Comparison of ENCODE assay signal across 8 cellular contexts in genomic region chr6:21595265-21595950, GRCh38. TPM values are rescaled to one million over a fixed set of nuclear protein-coding genes. Genes with fewer than 3 reads are reported as not detected.
A peak's percentile ranks its signal among the peaks of the same experiment; 100 is the strongest.
DNase-seq lines count a peak whose midpoint lies in the region; ATAC-seq and TF ChIP-seq lines count a peak whose summit lies in the region.

No MANE protein-coding gene starts in this region.

- H3K36me3 ChIP-seq in RWPE2 (ENCODE audit: low read depth) (peaks cover 25% of the 10 kb centered on the region), colonic mucosa (no peaks in the 10 kb centered on the region), lower lobe of right lung (no peaks in the 10 kb centered on the region), testis (ENCODE audit: low read depth, missing control alignments) (no peaks in the 10 kb centered on the region)

- intact Hi-C loops in colonic mucosa (cut with DNase I) (no loop called here), lower lobe of right lung (cut with DNase I) (no loop called here), testis (cut with DNase I; ENCODE audit: low total_unique reads) (loop anchor here (10.0 kb wide), 1 partner anchor 329 kb away; no protein-coding TSS in a partner anchor)

- peak overlapping the region; percentile 85 to 98 for H3K9ac ChIP-seq in colonic mucosa (ENCODE audit: low read depth in 2 of 2, low read length in 2 of 2)

- DNase-seq in NOMO-1 treated with DMSO at 0.1 percent for 48 hours (lab: John Stamatoyannopoulos, UW; ENCODE audit: unreplicated experiment) (peak; percentile 17), NOMO-1 treated with dmso at 0.1 percent for 144 hours (lab: John Stamatoyannopoulos, UW; ENCODE audit: unreplicated experiment) (no peak), RWPE2 (ENCODE audit: low spot score) (no peak), colonic mucosa (peak; percentile 53), lower lobe of right lung (peak; percentile 66), testis (peak; percentile 45), MV-4-11 (lab: John Stamatoyannopoulos, UW) (no peak)

- H3K27me3 ChIP-seq in RWPE2 (ENCODE audit: insufficient read depth, poor library complexity, severe bottlenecking) (no peaks in the 10 kb centered on the region), colonic mucosa (no peaks in the 10 kb centered on the region), lower lobe of right lung (ENCODE audit: low read depth) (no peaks in the 10 kb centered on the region), testis (no peaks in the 10 kb centered on the region)

- H3K4me3 ChIP-seq in RWPE2 (ENCODE audit: severe bottlenecking): peak overlapping the region; percentile 97
- H3K4me3 ChIP-seq in colonic mucosa: peak overlapping the region; percentile 75
- peak overlapping the region; percentile 79 for H3K4me3 ChIP-seq in lower lobe of right lung
- H3K4me3 ChIP-seq in testis: peak overlapping the region; percentile 70 to 86

- TF ChIP-seq CTCF in RWPE2 (IDR thresholded peaks at IDR 0.05; ENCODE audit: poor library complexity, severe bottlenecking) (no peak), colonic mucosa (IDR thresholded peaks at IDR 0.05) (no peak), lower lobe of right lung (IDR thresholded peaks at IDR 0.05) (no peak), testis (IDR thresholded peaks at IDR 0.05) (no peak)

- H3K9me3 ChIP-seq in RWPE2 (ENCODE audit: severe bottlenecking) (no peaks in the 10 kb centered on the region), colonic mucosa (no peaks in the 10 kb centered on the region), lower lobe of right lung (no peaks in the 10 kb centered on the region), testis (no peaks in the 10 kb centered on the region)

- peak overlapping the region; percentile 79 for H3K27ac ChIP-seq in RWPE2 (ENCODE audit: poor library complexity, severe bottlenecking)
- peak overlapping the region; percentile 94 for H3K27ac ChIP-seq in colonic mucosa
- peak overlapping the region; percentile 90 for H3K27ac ChIP-seq in lower lobe of right lung
- peak overlapping the region; percentile 86 to 91 for H3K27ac ChIP-seq in testis

- H3K4me1 ChIP-seq in RWPE2 (ENCODE audit: insufficient read depth, poor library complexity, severe bottlenecking) (peaks cover 20% of the 10 kb centered on the region), colonic mucosa (no peaks in the 10 kb centered on the region), lower lobe of right lung (peaks cover 20% of the 10 kb centered on the region), testis (peaks cover 10% of the 10 kb centered on the region)

- TF ChIP-seq POLR2A in testis (IDR thresholded peaks at IDR 0.05): no peak

- ATAC-seq in HG02642 (IDR thresholded peaks at IDR 0.05; ENCODE audit: poor library complexity, unreplicated experiment): peak; percentile 25
- 0 out of 3 replicates have a peak, but pooled peaks have one; percentile 5 for ATAC-seq in RWPE2 (ENCODE audit: low read depth)
- ATAC-seq in lower lobe of right lung: peak in 1 of 2 donors; percentile 9

- WGBS in testis, 2 donors: 0 to 1% methylated on average over 39 to 62 of the region's 95 CpGs

RNA-seq across cellular contexts. Expression of gene SOX4, which starts 1.9 kb away (rescaled TPM):
- total RNA-seq in colonic mucosa (10 to 100 TPM; 45.1 to 47.0 TPM), lower lobe of right lung (19.6 TPM), testis (10 to 100 TPM; 42.9 to 43.9 TPM)
- polyA plus RNA-seq in testis (ENCODE audit: insufficient read depth, low read depth, low replicate concordance): 16.1 TPM

Comparison
In these comparisons a context has a peak if more than half of its experiments do, and no peak if none do; other contexts are left out.
1. DNase-seq: peak in NOMO-1 treated with DMSO at 0.1 percent for 48 hours (single experiment), colonic mucosa (single experiment), lower lobe of right lung (single experiment) and testis (single experiment); none in NOMO-1 treated with dmso at 0.1 percent for 144 hours (single experiment), RWPE2 (single experiment) and MV-4-11 (single experiment).
2. Peak in every context shown above with its lines, with median percentiles within 50 percentile points of each other: H3K27ac ChIP-seq and H3K4me3 ChIP-seq.